Comparison of ENCODE assay signal across 8 cellular contexts in the genomic region with DNA sequence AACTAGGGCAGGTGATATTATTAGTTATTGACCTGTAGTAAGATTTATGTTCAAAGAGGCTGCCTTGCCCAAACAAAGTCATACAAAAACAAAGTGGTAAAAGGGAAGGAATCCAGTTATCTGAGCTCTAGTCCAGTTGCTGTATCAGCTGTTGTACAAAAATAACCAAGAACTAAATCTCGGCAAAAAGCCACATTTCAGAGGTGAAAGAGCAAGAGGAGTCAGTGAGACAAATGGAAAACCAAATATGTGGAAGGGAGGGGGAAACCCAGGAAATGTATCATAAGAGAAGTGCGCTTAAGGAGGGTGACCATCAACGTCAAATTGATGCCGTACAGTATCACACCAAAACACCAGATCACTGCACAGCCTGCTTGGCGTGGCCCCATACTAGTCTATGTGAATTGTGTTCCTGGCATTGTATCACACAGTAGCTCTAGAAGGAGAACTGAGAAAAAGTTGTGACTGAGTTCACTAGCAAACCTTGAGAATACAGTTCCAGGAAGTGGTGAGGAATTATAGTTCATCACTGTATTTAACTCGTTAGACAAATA. TPM values are rescaled to one million over a fixed set of nuclear protein-coding genes. Genes with fewer than 3 reads are reported as not detected.
A peak's percentile ranks its signal among the peaks of the same experiment; 100 is the strongest.
DNase-seq lines count a peak whose midpoint lies in the region; ATAC-seq and TF ChIP-seq lines count a peak whose summit lies in the region.

No MANE protein-coding gene starts in this region.

- ATAC-seq in HG03571 (IDR thresholded peaks at IDR 0.05; ENCODE audit: unreplicated experiment) (peak; percentile 71), upper lobe of right lung (peak; percentile 23)

- intact Hi-C loops in upper lobe of right lung (cut with DNase I) = no loop called here

- no peak for TF ChIP-seq CTCF in GM06990 (IDR thresholded peaks at IDR 0.05; ENCODE audit: insufficient read depth, low read length, poor library complexity, severe bottlenecking)
- no peak for TF ChIP-seq CTCF in GM20000 (IDR thresholded peaks at IDR 0.05; ENCODE audit: extremely low read depth, missing control alignments)
- TF ChIP-seq CTCF in upper lobe of right lung (IDR thresholded peaks at IDR 0.05) = no peak

- peak; percentile 71 for DNase-seq in GM06990 (ENCODE audit: extremely low read depth, insufficient read length)
- peak; percentile 64 for DNase-seq in GM20000 (ENCODE audit: low spot score)
- peak; percentile 53 for DNase-seq in fibroblast of peridontal ligament (ENCODE audit: extremely low read depth)
- DNase-seq in upper lobe of right lung = no peak
- no peak for DNase-seq in NCI-H1048 (lab: John Stamatoyannopoulos, UW)
- DNase-seq in NCI-H128 (lab: John Stamatoyannopoulos, UW; ENCODE audit: unreplicated experiment) = no peak
- no peak for DNase-seq in mucosa of gallbladder (ENCODE audit: low spot score)

- H3K27ac ChIP-seq in upper lobe of right lung = no peak overlapping the region

- peaks cover 15% of the 10 kb centered on the region for H3K4me1 ChIP-seq in upper lobe of right lung

- no peaks in the 10 kb centered on the region for H3K9me3 ChIP-seq in upper lobe of right lung

- H3K27me3 ChIP-seq in GM06990 (replicated peaks; ENCODE audit: control insufficient read depth, insufficient read depth, low read length) (no peaks in the 10 kb centered on the region), upper lobe of right lung (no peaks in the 10 kb centered on the region)

- H3K36me3 ChIP-seq in GM06990 (ENCODE audit: control insufficient read depth, insufficient read depth, low read length) = no peaks in the 10 kb centered on the region
- peaks cover 8% of the 10 kb centered on the region for H3K36me3 ChIP-seq in upper lobe of right lung

- H3K4me3 ChIP-seq in GM06990 (replicated peaks; ENCODE audit: low read depth, low read length) = no peak overlapping the region
- no peak overlapping the region for H3K4me3 ChIP-seq in upper lobe of right lung

RNA-seq across cellular contexts. Expression of gene AGBL3, which starts 6.4 kb away (rescaled TPM):
- 3.9 TPM for total RNA-seq in upper lobe of right lung
- 4.1 TPM for total RNA-seq in mucosa of gallbladder

Comparison
In these comparisons a context has a peak if more than half of its experiments do, and no peak if none do; other contexts are left out.
1. DNase-seq: peak in GM06990 (single experiment), GM20000 (single experiment) and fibroblast of peridontal ligament (single experiment); none in upper lobe of right lung (single experiment), NCI-H1048 (single experiment), NCI-H128 (single experiment) and mucosa of gallbladder (single experiment).